ENCODE assay signal across 8 cellular contexts in genomic region chr19:46944918-46945628, GRCh38.
DNase-seq lines count a peak whose midpoint lies in the region; ATAC-seq and TF ChIP-seq lines count a peak whose summit lies in the region.

No MANE protein-coding gene starts in this region.

- H3K4me3 ChIP-seq in right lobe of liver = peak overlapping the region in 1 of 3 donors; percentile 3
- H3K4me3 ChIP-seq in thoracic aorta = peak overlapping the region; percentile 56

- no peaks in the 10 kb centered on the region for H3K9me3 Mint-ChIP-seq in central memory CD8-positive, alpha-beta T cell

- peaks cover 57% of the 10 kb centered on the region for H3K4me1 Mint-ChIP-seq in central memory CD8-positive, alpha-beta T cell

- H3K36me3 ChIP-seq in right lobe of liver = peaks cover 0 to 6% (median 0%) of the 10 kb centered on the region in 4 donors
- H3K36me3 ChIP-seq in thoracic aorta = no peaks in the 10 kb centered on the region

- no peak for ATAC-seq in central memory CD8-positive, alpha-beta T cell (replicated peaks; ENCODE audit: extremely low read depth, poor library complexity, severe bottlenecking)
- ATAC-seq in right lobe of liver (peak; percentile 41 to 64 (median 52)), thoracic aorta (ENCODE audit: insufficient number of reproducible peaks, low FRiP score, low read depth) (peak; percentile 59), HG03378 (IDR thresholded peaks at IDR 0.05; ENCODE audit: unreplicated experiment) (no peak)

- H3K4me1 ChIP-seq in right lobe of liver = peaks cover 0 to 71% (median 42%) of the 10 kb centered on the region in 4 donors
- peaks cover 28 to 72% of the 10 kb centered on the region in 2 donors for H3K4me1 ChIP-seq in thoracic aorta (ENCODE audit: control insufficient read depth in 1 of 2, low read depth in 2 of 2)

- TF ChIP-seq POLR2A in right lobe of liver (IDR thresholded peaks at IDR 0.05) = peak; percentile 61

- DNase-seq in NCI-H1694 treated with DMSO at 0.1 percent for 48 hours (lab: John Stamatoyannopoulos, UW) (peak; percentile 22), right lobe of liver (peak in 2 of 3 donors; percentile 36 to 60), thoracic aorta (ENCODE audit: low spot score) (peak; percentile 49), NOMO-1 (lab: John Stamatoyannopoulos, UW; ENCODE audit: unreplicated experiment in 2 of 2) (no peak), NCI-H345 treated with DMSO at 0.1 percent for 48 hours (lab: John Stamatoyannopoulos, UW; ENCODE audit: unreplicated experiment) (no peak), A172 (ENCODE audit: low spot score) (no peak)
- no peak for DNase-seq in central memory CD8-positive, alpha-beta T cell (ENCODE audit: low spot score in 2 of 2)

- intact Hi-C loops in right lobe of liver (cut with DNase I) = no loop called here

- WGBS in right lobe of liver (ENCODE audit: insufficient coverage, low coverage, low lambda C conversion rate, missing lambda C conversion rate) = 21% methylated on average over 6 of the region's 7 CpGs

- no peak for TF ChIP-seq CTCF in right lobe of liver (IDR thresholded peaks at IDR 0.05)
- no peak for TF ChIP-seq CTCF in thoracic aorta (IDR thresholded peaks at IDR 0.05)

- no peak overlapping the region for H3K4me3 Mint-ChIP-seq in central memory CD8-positive, alpha-beta T cell

- H3K9me3 ChIP-seq in right lobe of liver (no peaks in the 10 kb centered on the region), thoracic aorta (no peaks in the 10 kb centered on the region)

- H3K36me3 Mint-ChIP-seq in central memory CD8-positive, alpha-beta T cell (ENCODE audit: insufficient read depth) = peaks cover 28% of the 10 kb centered on the region

- no peaks in the 10 kb centered on the region for H3K27me3 ChIP-seq in right lobe of liver
- no peaks in the 10 kb centered on the region for H3K27me3 ChIP-seq in thoracic aorta (replicated peaks; ENCODE audit: insufficient read depth)

- H3K27ac ChIP-seq in right lobe of liver = peak overlapping the region; percentile 62 to 88 (median 74)
- H3K27ac ChIP-seq in thoracic aorta = peak overlapping the region; percentile 88 to 90

- peak overlapping the region; percentile 29 for H3K27ac Mint-ChIP-seq in central memory CD8-positive, alpha-beta T cell (ENCODE audit: low read depth)

- H3K27me3 Mint-ChIP-seq in central memory CD8-positive, alpha-beta T cell = no peaks in the 10 kb centered on the region

Comparison
In these comparisons a context has a peak if more than half of its experiments do, and no peak if none do; other contexts are left out.
1. DNase-seq: peak in NCI-H1694 treated with DMSO at 0.1 percent for 48 hours (single experiment), right lobe of liver (2 of 3) and thoracic aorta (single experiment); none in central memory CD8-positive, alpha-beta T cell (0 of 2), NOMO-1 (0 of 2), NCI-H345 treated with DMSO at 0.1 percent for 48 hours (single experiment) and A172 (single experiment).
2. ATAC-seq: peak in right lobe of liver (4 of 4) and thoracic aorta (single experiment); none in central memory CD8-positive, alpha-beta T cell (single experiment) and HG03378 (single experiment).